ENCODE assay signal across 8 cellular contexts in the genomic region with DNA sequence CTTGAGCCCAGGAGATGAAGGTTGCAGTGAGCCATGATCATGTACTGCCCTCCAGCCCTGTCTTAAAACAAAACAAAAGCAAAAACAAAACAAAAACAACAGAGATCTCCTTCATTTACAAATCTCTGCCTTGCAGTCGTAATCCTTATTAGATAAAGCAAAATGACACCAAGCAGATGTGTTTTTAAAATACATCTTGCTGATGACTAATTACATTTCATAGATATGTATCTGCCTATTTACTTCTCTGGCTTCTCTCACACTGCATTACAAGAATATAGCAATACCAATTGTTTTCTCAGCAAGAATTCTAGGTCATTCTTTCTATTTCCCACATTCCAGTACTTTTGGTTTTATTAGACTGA. TPM values are rescaled to one million over a fixed set of nuclear protein-coding genes. Genes with fewer than 3 reads are reported as not detected.
DNase-seq lines count a peak whose midpoint lies in the region; ATAC-seq and TF ChIP-seq lines count a peak whose summit lies in the region.

No MANE protein-coding gene starts in this region.

- H3K4me3 Mint-ChIP-seq in activated CD4-positive, alpha-beta T cell treated with anti-CD3 and anti-CD28 coated beads for 36 hours, result peak overlapping the region; percentile 1

- H3K79me2 ChIP-seq in MM.1S (ENCODE audit: low read length), result peaks cover 95% of the 10 kb centered on the region

- H3K4me1 ChIP-seq in MM.1S (ENCODE audit: low read length), result peaks cover 28% of the 10 kb centered on the region

- no peaks in the 10 kb centered on the region for H3K9me3 ChIP-seq in MM.1S (replicated peaks; ENCODE audit: insufficient read depth, low read length)

- H3K4me3 ChIP-seq in MM.1S (ENCODE audit: low read length), result no peak overlapping the region

- intact Hi-C loops in activated CD4-positive, alpha-beta T cell treated with anti-CD3 and anti-CD28 coated beads for 36 hours (cut with DNase I, micrococcal nuclease), result loop anchor here in 1 of 2 experiments (5.0 kb wide), 1 partner anchor 34 kb away; no protein-coding TSS in a partner anchor

- no peaks in the 10 kb centered on the region for H3F3A ChIP-seq in MM.1S (ENCODE audit: insufficient read depth, low read length)

- no peak for TF ChIP-seq CTCF in MM.1S (IDR thresholded peaks at IDR 0.05; ENCODE audit: low read length)

- H3K4me1 Mint-ChIP-seq in activated CD4-positive, alpha-beta T cell treated with anti-CD3 and anti-CD28 coated beads for 36 hours, result peaks cover 86% of the 10 kb centered on the region

- H3K27ac Mint-ChIP-seq in activated CD4-positive, alpha-beta T cell treated with anti-CD3 and anti-CD28 coated beads for 36 hours, result peak overlapping the region; percentile 94

- H3K27ac ChIP-seq in adipose tissue (ENCODE audit: low read depth, low read length) (peak overlapping the region; percentile 77), layer of hippocampus (ENCODE audit: low read depth, low read length) (peak overlapping the region; percentile 79), temporal lobe (ENCODE audit: low read depth, low read length) (peak overlapping the region; percentile 82), MM.1S (ENCODE audit: low read length) (no peak overlapping the region)

- no peak overlapping the region for H2AFZ ChIP-seq in MM.1S (ENCODE audit: low read length)

- peaks cover 41% of the 10 kb centered on the region for H3K36me3 Mint-ChIP-seq in activated CD4-positive, alpha-beta T cell treated with anti-CD3 and anti-CD28 coated beads for 36 hours (ENCODE audit: low read depth)

- H3K9me2 ChIP-seq in MM.1S (replicated peaks; ENCODE audit: insufficient read depth, low read length), result no peaks in the 10 kb centered on the region

- no peaks in the 10 kb centered on the region for H3K27me3 Mint-ChIP-seq in activated CD4-positive, alpha-beta T cell treated with anti-CD3 and anti-CD28 coated beads for 36 hours

- no peaks in the 10 kb centered on the region for H3K27me3 ChIP-seq in layer of hippocampus (ENCODE audit: control insufficient read depth, insufficient read depth, low read length)
- no peaks in the 10 kb centered on the region for H3K27me3 ChIP-seq in MM.1S (replicated peaks; ENCODE audit: insufficient read depth, low read length)

- no peaks in the 10 kb centered on the region for H3K36me3 ChIP-seq in MM.1S (replicated peaks; ENCODE audit: insufficient read depth, low read length)

- CTCF ChIA-PET in activated CD4-positive, alpha-beta T cell treated with anti-CD3 and anti-CD28 coated beads for 36 hours (lab: Charles Lee), result interaction anchor here (1.0 to 3.0 kb wide), 7 partner anchors 11 to 92 kb away, joined by 4 to 10 read pairs (median 5); a partner anchor contains a TSS

- H3K4me2 ChIP-seq in MM.1S (ENCODE audit: low read depth, low read length), result no peak overlapping the region

- H4K20me1 ChIP-seq in MM.1S (ENCODE audit: insufficient read depth, low read length), result no peaks in the 10 kb centered on the region

- no peak for ATAC-seq in activated CD4-positive, alpha-beta T cell treated with anti-CD3 and anti-CD28 coated beads for 36 hours

- POLR2A ChIA-PET in activated CD4-positive, alpha-beta T cell treated with anti-CD3 and anti-CD28 coated beads for 36 hours (lab: Charles Lee), result interaction anchor here (1.0 to 1.1 kb wide), 2 partner anchors 22 to 27 kb away, joined by 3 read pairs; no protein-coding TSS in a partner anchor

- WGBS in adipose tissue, 3 donors, result 30 to 69% (median 65%) methylated on average over 1 of the region's 1 CpG

- no peaks in the 10 kb centered on the region for H3K9me3 Mint-ChIP-seq in activated CD4-positive, alpha-beta T cell treated with anti-CD3 and anti-CD28 coated beads for 36 hours (ENCODE audit: low read depth)

- H3K9ac ChIP-seq in MM.1S (ENCODE audit: low read length), result no peak overlapping the region

- DNase-seq in activated CD4-positive, alpha-beta T cell treated with anti-CD3 and anti-CD28 coated beads for 36 hours, result no peak
- no peak for DNase-seq in activated CD4-positive, alpha-beta T cell treated with anti-CD3 and anti-CD28 coated beads, Interleukin-2, amount 50 U/mL, for 48 hours
- DNase-seq in SKM-1 treated with dmso at 0.1 percent for 144 hours (lab: John Stamatoyannopoulos, UW; ENCODE audit: unreplicated experiment) (no peak), MM.1S (no peak), SHP77 (lab: John Stamatoyannopoulos, UW) (no peak)

RNA-seq across cellular contexts. Expression of a gene that starts 22.8 kb away (rescaled TPM):
- 10 to 100 TPM; 56.6 to 81.5 TPM for total RNA-seq in activated CD4-positive, alpha-beta T cell treated with anti-CD3 and anti-CD28 coated beads for 36 hours
- 100 to 1,000 TPM in 1 of 3 donors, 10 to 100 TPM in 2; 23.9 to 109 (median 82.1) TPM for polyA plus RNA-seq in adipose tissue
- total RNA-seq in temporal lobe, result 14.0 TPM

RNA-seq across cellular contexts. Expression of a gene that starts 29.2 kb away (rescaled TPM):
- total RNA-seq in activated CD4-positive, alpha-beta T cell treated with anti-CD3 and anti-CD28 coated beads for 36 hours, result 100 to 1,000 TPM; 200 to 290 TPM
- polyA plus RNA-seq in adipose tissue, result 100 to 1,000 TPM in 2 of 3 donors, 10 to 100 TPM in 1; 57.1 to 170 (median 155) TPM
- total RNA-seq in temporal lobe, result 128 TPM
